ENCODE assay signal across 35 cellular contexts in the genomic region with DNA sequence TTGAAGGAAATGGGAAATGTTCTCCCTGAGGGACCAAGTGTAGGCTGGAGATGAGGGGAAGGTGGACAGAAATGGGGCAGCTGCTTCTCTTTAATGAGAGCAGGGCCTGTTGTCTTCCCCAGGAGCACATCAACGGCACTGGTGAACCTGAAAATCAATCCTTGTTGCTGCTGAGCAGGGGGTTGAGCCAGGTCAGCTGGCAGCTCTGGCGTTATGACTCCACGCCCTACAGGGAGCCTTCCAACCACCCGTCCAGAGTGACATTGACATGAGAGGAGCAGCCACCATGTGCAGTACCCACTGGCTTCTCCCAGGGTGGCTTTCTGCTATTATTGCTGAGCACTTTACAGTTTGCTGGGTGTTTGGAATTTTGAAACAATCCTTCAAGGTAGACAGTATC.
"Had no signal": no experiment of that assay in that cellular context is flagged by ENCODE, and none has a peak within 500 bp of the region (broad histone marks: within the 10 kb centered on the region; RNA-seq: fewer than 3 reads in every experiment).

No MANE protein-coding gene starts in this region.

- H3K4me1 ChIP-seq: Peyer's patch had no signal

- H3K27ac Mint-ChIP-seq: activated CD4-positive, alpha-beta memory T cell treated with anti-CD3 and anti-CD28 coated beads, Interleukin-2, amount 10 ng/mL, durations not matched to agents 7 days and 5 days; activated CD8-positive, alpha-beta memory T cell treated with anti-CD3 and anti-CD28 coated beads, Interleukin-2, amount 10 ng/mL, durations not matched to agents 7 days and 5 days; activated naive CD8-positive, alpha-beta T cell treated with anti-CD3 and anti-CD28 coated beads for 36 hours had no signal

- H3K4me3 ChIP-seq: cardiac muscle cell, MG63, Peyer's patch had no signal

- DNase-seq: activated CD4-positive, alpha-beta memory T cell treated with anti-CD3 and anti-CD28 coated beads, Interleukin-2, amount 10 ng/mL, durations not matched to agents 7 days and 5 days; activated CD4-positive, alpha-beta T cell treated with anti-CD3 and anti-CD28 coated beads for 1 hour; activated CD4-positive, alpha-beta T cell treated with anti-CD3 and anti-CD28 coated beads for 48 hours; activated CD4-positive, CD25-positive, alpha-beta regulatory T cell; activated CD8-positive, alpha-beta memory T cell treated with anti-CD3 and anti-CD28 coated beads for 24 hours; activated CD8-positive, alpha-beta memory T cell treated with anti-CD3 and anti-CD28 coated beads, Interleukin-2, amount 10 ng/mL, durations not matched to agents 7 days and 5 days; activated CD8-positive, alpha-beta memory T cell treated with anti-CD3 and anti-CD28 coated beads, Interleukin-2, amount 50 U/mL, for 48 hours; activated effector memory CD4-positive, alpha-beta T cell treated with Interleukin-2 at 50 U/mL for 16 hours; activated naive CD4-positive, alpha-beta T cell treated with anti-CD3 and anti-CD28 coated beads, Interleukin-2, amount 50 U/mL, for 16 hours; activated naive CD8-positive, alpha-beta T cell treated with anti-CD3 and anti-CD28 coated beads for 36 hours; activated T-cell treated with anti-CD3 and anti-CD28 coated beads, Interleukin-2, amount 50 U/mL, for 48 hours; amniotic stem cell; aorta; Kasumi-1; KG1; MG63; NCI-H1048; NCI-H1436 treated with DMSO at 0.1 percent for 48 hours; NCI-H187 treated with DMSO at 0.1 percent for 48 hours; NCI-H2081; NCI-H345; NCI-H524 treated with DMSO at 0.1 percent for 48 hours; NCI-H748 treated with DMSO at 0.1 percent for 48 hours; NK-92 treated with Interleukin-12 subunit alpha and Interleukin-12 subunit beta, amount 100 ng/mL, for 24 hours; PC-3; Peyer's patch; RPMI8226; SIG-M5; SW 1271; T-helper 1 cell; T-helper 2 cell; T-helper 9 cell; WERI-Rb-1 had no signal

- H3K9me3 Mint-ChIP-seq: activated CD4-positive, alpha-beta memory T cell treated with anti-CD3 and anti-CD28 coated beads, Interleukin-2, amount 10 ng/mL, durations not matched to agents 7 days and 5 days; activated naive CD8-positive, alpha-beta T cell treated with anti-CD3 and anti-CD28 coated beads for 36 hours had no signal

- H3K27me3 ChIP-seq: cardiac muscle cell, MG63, Peyer's patch had no signal

- H3K27ac ChIP-seq: cardiac muscle cell, Peyer's patch, WERI-Rb-1 had no signal

- ATAC-seq: activated CD8-positive, alpha-beta memory T cell treated with anti-CD3 and anti-CD28 coated beads, Interleukin-2, amount 10 ng/mL, durations not matched to agents 7 days and 5 days; PC-3; SK-N-SH treated with all-trans-retinoic acid at 6 μM for 48 hours had no signal

- H3K36me3 ChIP-seq: cardiac muscle cell, MG63, Peyer's patch, WERI-Rb-1 had no signal

- H3K9me3 ChIP-seq: MG63, Peyer's patch had no signal

- H3K4me3 Mint-ChIP-seq: activated CD4-positive, alpha-beta memory T cell treated with anti-CD3 and anti-CD28 coated beads, Interleukin-2, amount 10 ng/mL, durations not matched to agents 7 days and 5 days; activated CD8-positive, alpha-beta memory T cell treated with anti-CD3 and anti-CD28 coated beads, Interleukin-2, amount 10 ng/mL, durations not matched to agents 7 days and 5 days; activated naive CD8-positive, alpha-beta T cell treated with anti-CD3 and anti-CD28 coated beads for 36 hours had no signal

- H3K27me3 Mint-ChIP-seq: activated CD4-positive, alpha-beta memory T cell treated with anti-CD3 and anti-CD28 coated beads, Interleukin-2, amount 10 ng/mL, durations not matched to agents 7 days and 5 days; activated CD8-positive, alpha-beta memory T cell treated with anti-CD3 and anti-CD28 coated beads, Interleukin-2, amount 10 ng/mL, durations not matched to agents 7 days and 5 days; activated naive CD8-positive, alpha-beta T cell treated with anti-CD3 and anti-CD28 coated beads for 36 hours had no signal

- H3K36me3 Mint-ChIP-seq: activated CD8-positive, alpha-beta memory T cell treated with anti-CD3 and anti-CD28 coated beads, Interleukin-2, amount 10 ng/mL, durations not matched to agents 7 days and 5 days; activated naive CD8-positive, alpha-beta T cell treated with anti-CD3 and anti-CD28 coated beads for 36 hours had no signal
